9 cellular contexts compared by ENCODE assay signal in genomic region chr3:101827211-101828174, GRCh38. TPM values are rescaled to one million over a fixed set of nuclear protein-coding genes. Genes with fewer than 3 reads are reported as not detected.
A peak's percentile ranks its signal among the peaks of the same experiment; 100 is the strongest.
DNase-seq lines count a peak whose midpoint lies in the region; ATAC-seq and TF ChIP-seq lines count a peak whose summit lies in the region.
"Had no signal": no experiment of that assay in that cellular context is flagged by ENCODE, and none has a peak within 500 bp of the region (broad histone marks: within the 10 kb centered on the region; RNA-seq: fewer than 3 reads in every experiment).

No MANE protein-coding gene starts in this region.

- DNase-seq in BJ (ENCODE audit: low read depth) (no peak), RWPE2 (ENCODE audit: low spot score) (peak; percentile 57), globus pallidus (ENCODE audit: low spot score) (peak; percentile 74), occipital lobe (lab: John Stamatoyannopoulos, UW) (peak; percentile 28), suprapubic skin (ENCODE audit: low spot score in 2 of 2) (peak; percentile 85 to 92)
- DNase-seq in activated naive CD4-positive, alpha-beta T cell (lab: John Stamatoyannopoulos, UW) = peak; percentile 35 to 62 (median 60)

- ATAC-seq in GM19324 (IDR thresholded peaks at IDR 0.05; ENCODE audit: low FRiP score, unreplicated experiment) (peak; percentile 91), HG03457 (IDR thresholded peaks at IDR 0.05; ENCODE audit: unreplicated experiment) (peak; percentile 80), RWPE2 (ENCODE audit: low read depth) (peak; percentile 84)

- H3K36me3 ChIP-seq in BJ (ENCODE audit: control insufficient read depth, insufficient read depth, low read length) (no peaks in the 10 kb centered on the region), RWPE2 (ENCODE audit: low read depth) (no peaks in the 10 kb centered on the region), suprapubic skin (no peaks in the 10 kb centered on the region)

- H3K4me1 ChIP-seq in RWPE2 (ENCODE audit: insufficient read depth, poor library complexity, severe bottlenecking) = peaks cover 12% of the 10 kb centered on the region
- peaks cover 41% of the 10 kb centered on the region for H3K4me1 ChIP-seq in suprapubic skin

- H3K9me3 ChIP-seq in RWPE2 (ENCODE audit: severe bottlenecking) (no peaks in the 10 kb centered on the region), suprapubic skin (no peaks in the 10 kb centered on the region)

- CTCF ChIA-PET in BJ (lab: Yijun Ruan, JAX) = interaction anchor here (0.8 to 1.3 kb wide), 5 partner anchors 10 to 402 kb away, joined by 3 to 6 read pairs (median 3); no protein-coding TSS in a partner anchor

- H3K27ac ChIP-seq in RWPE2 (ENCODE audit: poor library complexity, severe bottlenecking) (peak overlapping the region; percentile 35), suprapubic skin (peak overlapping the region; percentile 88)
- H3K27ac ChIP-seq: SK-N-MC had no signal

- TF ChIP-seq CTCF in BJ (IDR thresholded peaks at IDR 0.05; ENCODE audit: insufficient read depth, low read depth, low read length) (no peak), RWPE2 (IDR thresholded peaks at IDR 0.05; ENCODE audit: poor library complexity, severe bottlenecking) (no peak), suprapubic skin (IDR thresholded peaks at IDR 0.05) (no peak)

- no peaks in the 10 kb centered on the region for H3K27me3 ChIP-seq in BJ (ENCODE audit: control insufficient read depth, insufficient read depth, low read length)
- H3K27me3 ChIP-seq in RWPE2 (ENCODE audit: insufficient read depth, poor library complexity, severe bottlenecking) = no peaks in the 10 kb centered on the region
- no peaks in the 10 kb centered on the region for H3K27me3 ChIP-seq in suprapubic skin

- 1% methylated on average over 30 of the region's 30 CpGs for whole genome bisulfite sequencing in suprapubic skin

- peak; percentile 54 to 74 for TF ChIP-seq POLR2A in suprapubic skin (IDR thresholded peaks at IDR 0.05)

- POLR2A ChIA-PET in BJ (lab: Charles Lee) = interaction anchor here (0.5 to 1.3 kb wide), 3 partner anchors 22 to 1173 kb away, joined by 3 to 7 read pairs (median 3); partner anchors contain the start of gene NFKBIZ

- no peak for TF ChIP-seq EP300 in suprapubic skin (IDR thresholded peaks at IDR 0.05)

- peak overlapping the region; percentile 44 for H3K4me3 ChIP-seq in BJ (ENCODE audit: low read depth, low read length)
- H3K4me3 ChIP-seq in RWPE2 (ENCODE audit: severe bottlenecking) = peak overlapping the region; percentile 39
- peak overlapping the region; percentile 69 for H3K4me3 ChIP-seq in suprapubic skin
- H3K4me3 ChIP-seq: SK-N-MC had no signal

RNA-seq across cellular contexts. Expression of gene NFKBIZ, which starts 21.8 kb away (rescaled TPM):
- polyA plus RNA-seq in BJ (2011; rRNA removed) = 41.6 and 50.1 TPM in 2 replicates
- polyA minus RNA-seq in BJ (2011; rRNA and poly(A)+ RNA removed) = 139 and 188 TPM in 2 replicates
- 2.3 TPM for total RNA-seq in occipital lobe
- 100 to 1,000 TPM; 142 to 311 (median 159) TPM for total RNA-seq in suprapubic skin

RNA-seq across cellular contexts. Expression of gene NXPE3, which starts 48.5 kb away (rescaled TPM):
- 30.3 and 31.2 TPM in 2 replicates for polyA plus RNA-seq in BJ (2011; rRNA removed)
- 30.9 and 39.0 TPM in 2 replicates for polyA minus RNA-seq in BJ (2011; rRNA and poly(A)+ RNA removed)
- total RNA-seq in occipital lobe = 21.1 TPM
- 1 to 10 TPM; 2.2 to 5.8 (median 3.6) TPM for total RNA-seq in suprapubic skin

Comparison
In these comparisons a context has a peak if more than half of its experiments do, and no peak if none do; other contexts are left out.
1. RNA of gene NFKBIZ, which starts 21.8 kb away (total RNA-seq): 142 to 311 TPM in suprapubic skin; 2.3 TPM in occipital lobe (single experiment); every median in the first group is over 10 times any median in the second.
2. Peak in every context shown above with its lines, with median percentiles within 50 percentile points of each other: H3K4me3 ChIP-seq and ATAC-seq.